In genomic region chr12:52179396-52179973, GRCh38 we compare ENCODE assay signal across 24 cellular contexts. TPM values are rescaled to one million over a fixed set of nuclear protein-coding genes. Genes with fewer than 3 reads are reported as not detected.
A peak's percentile ranks its signal among the peaks of the same experiment; 100 is the strongest.
DNase-seq lines count a peak whose midpoint lies in the region; ATAC-seq and TF ChIP-seq lines count a peak whose summit lies in the region.
"Had no signal": no experiment of that assay in that cellular context is flagged by ENCODE, and none has a peak within 500 bp of the region (broad histone marks: within the 10 kb centered on the region; RNA-seq: fewer than 3 reads in every experiment).

No MANE protein-coding gene starts in this region.

- H3K4me1 Mint-ChIP-seq in activated CD8-positive, alpha-beta T cell treated with anti-CD3 and anti-CD28 coated beads, Interleukin-2, amount 10 ng/mL, durations not matched to agents 7 days and 5 days (ENCODE audit: low read depth), result peaks cover 9% of the 10 kb centered on the region
- peaks cover 36% of the 10 kb centered on the region for H3K4me1 Mint-ChIP-seq in neural progenitor cell
- H3K4me1 Mint-ChIP-seq: stimulated activated memory B cell treated with anti-CD40 and anti-IgM and Interleukin-4, amounts not matched to agents 10 μg/mL and 1 μg/mL and 100 μg/mL, for 72 hours had no signal

- H3K79me2 ChIP-seq in neural progenitor cell (ENCODE audit: low read depth), result no peaks in the 10 kb centered on the region

- WGBS in sigmoid colon, 2 donors, result 89 to 90% methylated on average over 6 of the region's 6 CpGs

- no peak for TF ChIP-seq POLR2A in sigmoid colon (IDR thresholded peaks at IDR 0.05)

- no peak overlapping the region for H3K4me3 Mint-ChIP-seq in activated CD8-positive, alpha-beta T cell treated with anti-CD3 and anti-CD28 coated beads, Interleukin-2, amount 10 ng/mL, durations not matched to agents 7 days and 5 days
- no peak overlapping the region for H3K4me3 Mint-ChIP-seq in neural progenitor cell
- H3K4me3 Mint-ChIP-seq: activated CD8-positive, alpha-beta T cell treated with anti-CD3 and anti-CD28 coated beads for 36 hours; activated naive CD4-positive, alpha-beta T cell treated with anti-CD3 and anti-CD28 coated beads for 36 hours; neural crest cell; stimulated activated memory B cell treated with anti-CD40 and anti-IgM and Interleukin-4, amounts not matched to agents 10 μg/mL and 1 μg/mL and 100 μg/mL, for 72 hours had no signal

- H3K4me2 ChIP-seq in BLaER1, result peak overlapping the region; percentile 55
- no peak overlapping the region for H3K4me2 ChIP-seq in neural progenitor cell

- no peak for TF ChIP-seq CTCF in sigmoid colon (IDR thresholded peaks at IDR 0.05)
- TF ChIP-seq CTCF in neural progenitor cell (IDR thresholded peaks at IDR 0.05), result no peak

- peak overlapping the region; percentile 38; the same call in 1 of the 2 replicates for H3K9ac ChIP-seq in BLaER1
- H3K9ac ChIP-seq in neural progenitor cell, result no peak overlapping the region

- H3K27me3 ChIP-seq in BLaER1 (no peaks in the 10 kb centered on the region), sigmoid colon (no peaks in the 10 kb centered on the region), neural progenitor cell (no peaks in the 10 kb centered on the region)
- H3K27me3 ChIP-seq: BE2C, gastrocnemius medialis, upper lobe of right lung had no signal

- H3K27ac ChIP-seq in BLaER1, result peak overlapping the region; percentile 60
- peak overlapping the region in 3 of 4 donors; percentile 30 to 70 (median 64) for H3K27ac ChIP-seq in sigmoid colon
- H3K27ac ChIP-seq in neural progenitor cell, result no peak overlapping the region
- H3K27ac ChIP-seq: gastrocnemius medialis, upper lobe of right lung had no signal

- intact Hi-C loops in left ventricle myocardium superior (cut with micrococcal nuclease), result no loop called here
- intact Hi-C loops in sigmoid colon (cut with DNase I), result no loop called here

- CTCF ChIA-PET in activated CD8-positive, alpha-beta T cell treated with anti-CD3 and anti-CD28 coated beads, Interleukin-2, amount 10 ng/mL, durations not matched to agents 7 days and 5 days (lab: Charles Lee), result interaction anchor here (0.9 kb wide), 1 partner anchor 148 kb away, joined by 3 read pairs; no protein-coding TSS in a partner anchor
- CTCF ChIA-PET in HEK293T (lab: Yijun Ruan, JAX), result no interaction called here

- H3K36me3 ChIP-seq in BLaER1, result no peaks in the 10 kb centered on the region
- no peaks in the 10 kb centered on the region for H3K36me3 ChIP-seq in sigmoid colon
- H3K36me3 ChIP-seq in neural progenitor cell, result no peaks in the 10 kb centered on the region
- H3K36me3 ChIP-seq: BE2C, gastrocnemius medialis, upper lobe of right lung had no signal

- no peaks in the 10 kb centered on the region for H3K36me3 Mint-ChIP-seq in activated CD8-positive, alpha-beta T cell treated with anti-CD3 and anti-CD28 coated beads, Interleukin-2, amount 10 ng/mL, durations not matched to agents 7 days and 5 days (ENCODE audit: low read depth)
- H3K36me3 Mint-ChIP-seq in neural progenitor cell, result no peaks in the 10 kb centered on the region
- H3K36me3 Mint-ChIP-seq: stimulated activated memory B cell treated with anti-CD40 and anti-IgM and Interleukin-4, amounts not matched to agents 10 μg/mL and 1 μg/mL and 100 μg/mL, for 72 hours had no signal

- no peak overlapping the region for H2AFZ ChIP-seq in neural progenitor cell (replicated peaks)

- ATAC-seq in left ventricle myocardium superior, result peak; percentile 89
- no peak for ATAC-seq in activated CD8-positive, alpha-beta T cell treated with anti-CD3 and anti-CD28 coated beads, Interleukin-2, amount 10 ng/mL, durations not matched to agents 7 days and 5 days
- ATAC-seq: activated CD8-positive, alpha-beta T cell treated with anti-CD3 and anti-CD28 coated beads for 36 hours; gastrocnemius medialis; stimulated activated memory B cell treated with anti-CD40 and anti-IgM and Interleukin-4, amounts not matched to agents 10 μg/mL and 1 μg/mL and 100 μg/mL, for 72 hours; upper lobe of right lung had no signal

- TF ChIP-seq EP300 in sigmoid colon (IDR thresholded peaks at IDR 0.05), result no peak

- H4K20me1 ChIP-seq in BLaER1 (no peaks in the 10 kb centered on the region), neural progenitor cell (ENCODE audit: low read depth) (no peaks in the 10 kb centered on the region)

- DNase-seq in UCSD-AML1 (lab: John Stamatoyannopoulos, UW; ENCODE audit: unreplicated experiment) (peak; percentile 34), left ventricle myocardium superior (peak; percentile 45), sigmoid colon (no peak), neural progenitor cell (ENCODE audit: low spot score) (no peak), HEK293T (ENCODE audit: extremely low spot score) (no peak)
- no peak for DNase-seq in activated CD8-positive, alpha-beta T cell treated with anti-CD3 and anti-CD28 coated beads, Interleukin-2, amount 10 ng/mL, durations not matched to agents 7 days and 5 days
- DNase-seq: activated CD8-positive, alpha-beta T cell treated with anti-CD3 and anti-CD28 coated beads for 36 hours; activated naive CD4-positive, alpha-beta T cell treated with anti-CD3 and anti-CD28 coated beads for 36 hours; BE2C; EL; gastrocnemius medialis; H7; hippocampal formation; KBM-7; mammary epithelial cell; NCI-H2029 treated with DMSO at 0.1 percent for 48 hours; NCI-H2227 treated with DMSO at 0.1 percent for 48 hours; NCI-H526; SHP77; stimulated activated CD4-positive, alpha-beta T cell treated with anti-CD3 and anti-CD28 coated beads, Interleukin-15, amount 100 ng/mL, for 24 hours; upper lobe of right lung had no signal

- H3K27me3 Mint-ChIP-seq in activated CD8-positive, alpha-beta T cell treated with anti-CD3 and anti-CD28 coated beads, Interleukin-2, amount 10 ng/mL, durations not matched to agents 7 days and 5 days (ENCODE audit: low read depth), result no peaks in the 10 kb centered on the region
- H3K27me3 Mint-ChIP-seq in neural progenitor cell (ENCODE audit: insufficient read depth, low read depth), result peaks cover 6% of the 10 kb centered on the region
- H3K27me3 Mint-ChIP-seq: activated CD8-positive, alpha-beta T cell treated with anti-CD3 and anti-CD28 coated beads for 36 hours had no signal

- no peaks in the 10 kb centered on the region for H3K9me3 Mint-ChIP-seq in activated CD8-positive, alpha-beta T cell treated with anti-CD3 and anti-CD28 coated beads, Interleukin-2, amount 10 ng/mL, durations not matched to agents 7 days and 5 days (ENCODE audit: insufficient read depth)
- no peaks in the 10 kb centered on the region for H3K9me3 Mint-ChIP-seq in neural progenitor cell
- H3K9me3 Mint-ChIP-seq: activated CD8-positive, alpha-beta T cell treated with anti-CD3 and anti-CD28 coated beads for 36 hours; activated naive CD4-positive, alpha-beta T cell treated with anti-CD3 and anti-CD28 coated beads for 36 hours; neural crest cell; stimulated activated memory B cell treated with anti-CD40 and anti-IgM and Interleukin-4, amounts not matched to agents 10 μg/mL and 1 μg/mL and 100 μg/mL, for 72 hours had no signal

- POLR2A ChIA-PET in activated CD8-positive, alpha-beta T cell treated with anti-CD3 and anti-CD28 coated beads, Interleukin-2, amount 10 ng/mL, durations not matched to agents 7 days and 5 days (lab: Charles Lee), result no interaction called here
- POLR2A ChIA-PET in HEK293T (lab: Yijun Ruan, JAX), result no interaction called here

- no peak overlapping the region for H3K27ac Mint-ChIP-seq in activated CD8-positive, alpha-beta T cell treated with anti-CD3 and anti-CD28 coated beads, Interleukin-2, amount 10 ng/mL, durations not matched to agents 7 days and 5 days
- no peak overlapping the region for H3K27ac Mint-ChIP-seq in neural progenitor cell
- H3K27ac Mint-ChIP-seq: activated CD8-positive, alpha-beta T cell treated with anti-CD3 and anti-CD28 coated beads for 36 hours; activated naive CD4-positive, alpha-beta T cell treated with anti-CD3 and anti-CD28 coated beads for 36 hours; stimulated activated memory B cell treated with anti-CD40 and anti-IgM and Interleukin-4, amounts not matched to agents 10 μg/mL and 1 μg/mL and 100 μg/mL, for 72 hours had no signal

- H3K4me3 ChIP-seq in BLaER1 (no peak overlapping the region), sigmoid colon (no peak overlapping the region), neural progenitor cell (no peak overlapping the region)
- H3K4me3 ChIP-seq: gastrocnemius medialis, upper lobe of right lung had no signal

- H3K4me1 ChIP-seq in BLaER1 (peaks cover 68% of the 10 kb centered on the region), sigmoid colon (peaks cover 0 to 45% (median 21%) of the 10 kb centered on the region in 4 donors), neural progenitor cell (peaks cover 35% of the 10 kb centered on the region)

- peaks cover 8% of the 10 kb centered on the region for H3F3A ChIP-seq in neural progenitor cell (ENCODE audit: low read depth)

- H3K9me3 ChIP-seq in BLaER1, result no peaks in the 10 kb centered on the region
- H3K9me3 ChIP-seq in sigmoid colon, result no peaks in the 10 kb centered on the region
- H3K9me3 ChIP-seq in neural progenitor cell (ENCODE audit: low read depth), result no peaks in the 10 kb centered on the region
- H3K9me3 ChIP-seq: BE2C, gastrocnemius medialis, upper lobe of right lung had no signal

TF ChIP-seq in HEK293T, 16 proteins besides CTCF, POLR2A, EP300 and RAD21:
- TF ChIP-seq FOXK2 (IDR thresholded peaks at IDR 0.05) (no peak), SUZ12 (IDR thresholded peaks at IDR 0.05) (no peak), NFRKB (IDR thresholded peaks at IDR 0.05) (no peak), HDGF (IDR thresholded peaks at IDR 0.05; ENCODE audit: borderline replicate concordance) (no peak), FOXM1 (IDR thresholded peaks at IDR 0.05; ENCODE audit: borderline replicate concordance) (no peak), CTBP1 (IDR thresholded peaks at IDR 0.05; ENCODE audit: borderline replicate concordance) (no peak), ARNT (IDR thresholded peaks at IDR 0.05) (no peak)

RNA-seq across cellular contexts. Expression of gene KRT80, which starts 12.3 kb away (rescaled TPM):
- total RNA-seq in left ventricle myocardium superior (not detected), sigmoid colon (not detected), neural progenitor cell (ENCODE audit: low replicate concordance) (0.12 TPM in 1 of 2 replicates, not detected in the other)
- under 1 TPM in 2 of 3 donors, not detected in 1; under 0.01 to 0.34 TPM for polyA plus RNA-seq in sigmoid colon
- total RNA-seq in activated CD8-positive, alpha-beta T cell treated with anti-CD3 and anti-CD28 coated beads, Interleukin-2, amount 10 ng/mL, durations not matched to agents 7 days and 5 days, result not detected
- total RNA-seq: activated CD8-positive, alpha-beta T cell treated with anti-CD3 and anti-CD28 coated beads for 36 hours; activated naive CD4-positive, alpha-beta T cell treated with anti-CD3 and anti-CD28 coated beads for 36 hours; H7; neural crest cell had no signal

RNA-seq across cellular contexts. Expression of gene KRT7, which starts 53.6 kb away (rescaled TPM):
- 0.69 TPM for total RNA-seq in left ventricle myocardium superior
- 1 to 10 TPM in 1 of 4 donors, under 1 TPM in 1, not detected in 2; 0.27 to 3.2 TPM for total RNA-seq in sigmoid colon
- polyA plus RNA-seq in sigmoid colon, result 10 to 100 TPM in 1 of 3 donors, 1 to 10 TPM in 2; 1.2 to 12.0 (median 2.4) TPM
- total RNA-seq in activated CD8-positive, alpha-beta T cell treated with anti-CD3 and anti-CD28 coated beads, Interleukin-2, amount 10 ng/mL, durations not matched to agents 7 days and 5 days, result 10 to 100 TPM; 14.4 to 14.7 TPM
- total RNA-seq in neural progenitor cell (ENCODE audit: low replicate concordance), result 3.2 TPM in 1 of 2 replicates, not detected in the other
- total RNA-seq: neural crest cell had no signal

Comparison
In these comparisons a context has a peak if more than half of its experiments do, and no peak if none do; other contexts are left out.
1. DNase-seq: peak in UCSD-AML1 (single experiment) and left ventricle myocardium superior (single experiment); none in sigmoid colon (single experiment), activated CD8-positive, alpha-beta T cell treated with anti-CD3 and anti-CD28 coated beads, Interleukin-2, amount 10 ng/mL, durations not matched to agents 7 days and 5 days (single experiment), neural progenitor cell (single experiment) and HEK293T (single experiment).